25 cellular contexts compared by ENCODE assay signal in genomic region chr4:72325215-72325614, GRCh38.
DNase-seq lines count a peak whose midpoint lies in the region; ATAC-seq, FAIRE-seq and TF ChIP-seq lines count a peak whose summit lies in the region.
"Had no signal": no experiment of that assay in that cellular context is flagged by ENCODE, and none has a peak within 500 bp of the region (broad histone marks: within the 10 kb centered on the region; RNA-seq: fewer than 3 reads in every experiment).

No MANE protein-coding gene starts in this region.

- no peaks in the 10 kb centered on the region for H3K4me1 ChIP-seq in mucosa of descending colon (ENCODE audit: low read depth)
- H3K4me1 ChIP-seq: SJSA1 had no signal

- ATAC-seq in mucosa of descending colon, result peak; percentile 93
- ATAC-seq in GM21526 (IDR thresholded peaks at IDR 0.05; ENCODE audit: low FRiP score, unreplicated experiment), result no peak
- ATAC-seq: GM12878 had no signal

- no peak overlapping the region for H3K4me3 ChIP-seq in AG10803 (ENCODE audit: low read length)
- H3K4me3 ChIP-seq in LNCaP clone FGC (ENCODE audit: low read depth, low read length), result no peak overlapping the region
- H3K4me3 ChIP-seq in mucosa of descending colon, result no peak overlapping the region
- H3K4me3 ChIP-seq: BLaER1 treated with 17β-estradiol and CSF1 and Interleukin-3, amounts not matched to agents 10 nM and 100 nM; GM12878; PC-9; SJSA1 had no signal

- TF ChIP-seq CTCF in AG10803 (conservative IDR thresholded peaks at IDR 0.05; ENCODE audit: low read length) (no peak), LNCaP clone FGC (IDR thresholded peaks at IDR 0.05; ENCODE audit: control insufficient read depth, extremely low read depth, insufficient read depth) (no peak), mucosa of descending colon (IDR thresholded peaks at IDR 0.05) (no peak)

- intact Hi-C loops in mucosa of descending colon (cut with DNase I, micrococcal nuclease), result no loop called here

- no peaks in the 10 kb centered on the region for H3K36me3 ChIP-seq in mucosa of descending colon (ENCODE audit: low read depth)
- H3K36me3 ChIP-seq: BLaER1 treated with 17β-estradiol and CSF1 and Interleukin-3, amounts not matched to agents 10 nM and 100 nM; SJSA1 had no signal

- DNase-seq in AG10803 (ENCODE audit: low read depth), result peak; percentile 30
- peak; percentile 83 for DNase-seq in LNCaP clone FGC (ENCODE audit: low read depth)
- DNase-seq in mucosa of descending colon, result no peak
- DNase-seq in SKM-1 treated with dmso at 0.1 percent for 144 hours (lab: John Stamatoyannopoulos, UW; ENCODE audit: unreplicated experiment), result no peak
- no peak for DNase-seq in DMS153 treated with DMSO at 0.1 percent for 48 hours (lab: John Stamatoyannopoulos, UW; ENCODE audit: unreplicated experiment)
- DNase-seq: AML-193; CD4-positive, alpha-beta T cell; DMS53; HCEC 1CT; Kasumi-1; NCI-H2029; NCI-H446; NCI-H524 treated with DMSO at 0.1 percent for 48 hours; NCI-H774; PC-9; Right ventricle myocardium superior; RPMI8226; SW 1271 had no signal

- FAIRE-seq in endometrium (lab: Jason Lieb, UNC), result peak; percentile 91
- FAIRE-seq: D721Med, GM12878, H1 had no signal

- no peaks in the 10 kb centered on the region for H3K9me3 ChIP-seq in mucosa of descending colon
- H3K9me3 ChIP-seq: BLaER1 treated with 17β-estradiol and CSF1 and Interleukin-3, amounts not matched to agents 10 nM and 100 nM; SJSA1 had no signal

Comparison
In these comparisons a context has a peak if more than half of its experiments do, and no peak if none do; other contexts are left out.
1. DNase-seq: peak in AG10803 (single experiment) and LNCaP clone FGC (single experiment); none in mucosa of descending colon (0 of 3), SKM-1 treated with dmso at 0.1 percent for 144 hours (single experiment) and DMS153 treated with DMSO at 0.1 percent for 48 hours (single experiment).